Comparison of ENCODE assay signal across 8 cellular contexts in the genomic region with DNA sequence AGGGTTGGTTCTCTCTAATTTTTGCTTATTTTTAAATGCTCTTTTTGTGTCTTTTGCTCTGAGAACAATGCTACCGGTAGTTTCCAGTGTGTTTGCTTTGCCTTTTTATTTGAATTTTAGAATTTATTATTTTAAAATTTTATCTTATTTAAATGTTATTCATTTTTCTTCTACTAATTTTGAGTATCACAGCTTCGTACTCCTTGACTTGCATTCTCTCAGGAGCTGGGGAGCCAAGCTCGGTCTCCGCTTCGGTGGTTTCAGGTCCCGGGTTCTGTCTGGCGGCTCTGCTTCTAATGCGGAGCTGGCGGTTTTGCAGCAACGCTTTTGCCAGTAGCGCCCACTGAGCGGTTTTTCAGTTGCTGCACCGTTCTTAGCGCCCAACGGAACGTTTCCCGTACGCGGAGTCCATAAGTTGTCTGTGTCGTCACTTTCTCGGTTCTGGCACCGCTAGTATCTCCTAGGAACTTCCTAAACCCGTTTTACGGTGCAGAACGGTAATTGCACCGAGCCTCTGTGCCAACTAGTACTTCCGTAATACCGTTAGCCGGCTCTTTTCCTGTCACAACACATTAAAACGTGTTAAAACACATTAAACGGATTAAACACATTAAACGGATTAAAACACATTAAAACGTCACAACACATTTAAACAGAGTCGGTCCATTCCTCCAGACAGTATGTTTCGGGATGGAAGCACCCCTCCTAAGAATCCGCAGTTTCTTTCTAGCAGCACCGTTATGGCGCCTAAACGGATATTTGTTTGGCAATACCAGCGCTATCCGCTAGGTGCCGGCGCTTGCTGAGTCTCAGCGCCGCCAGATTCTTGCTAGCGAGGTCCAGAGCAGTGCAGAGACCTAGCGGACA. TPM values are rescaled to one million over a fixed set of nuclear protein-coding genes. Genes with fewer than 3 reads are reported as not detected.
DNase-seq lines count a peak whose midpoint lies in the region; ATAC-seq and TF ChIP-seq lines count a peak whose summit lies in the region.

No MANE protein-coding gene starts in this region.

- peak overlapping the region; percentile 99 for H3K27ac Mint-ChIP-seq in activated T-helper 17 cell treated with anti-CD3 and anti-CD28 coated beads, Interleukin-2, amount 50 U/mL, for 72 hours

- H3K4me3 Mint-ChIP-seq in activated T-helper 17 cell treated with anti-CD3 and anti-CD28 coated beads, Interleukin-2, amount 50 U/mL, for 72 hours = peak overlapping the region; percentile 96

- H3K36me3 Mint-ChIP-seq in activated T-helper 17 cell treated with anti-CD3 and anti-CD28 coated beads, Interleukin-2, amount 50 U/mL, for 72 hours (ENCODE audit: low read depth) = peaks cover 27% of the 10 kb centered on the region

- no peak for TF ChIP-seq POLR2A in Peyer's patch (IDR thresholded peaks at IDR 0.05)

- H3K36me3 ChIP-seq in Peyer's patch = no peaks in the 10 kb centered on the region

- peaks cover 0 to 5% (median 0%) of the 10 kb centered on the region in 4 donors for H3K9me3 ChIP-seq in Peyer's patch

- DNase-seq in AG08395 (ENCODE audit: low spot score) (peak; percentile 63), Peyer's patch (peak; percentile 81 to 96 (median 86)), fibroblast of villous mesenchyme (ENCODE audit: low read depth) (peak; percentile 95), non-pigmented ciliary epithelial cell (ENCODE audit: low read depth) (peak; percentile 72), substantia nigra (lab: John Stamatoyannopoulos, UW) (peak in 36 of 49 donors; percentile 8 to 70 (median 44))

- no peaks in the 10 kb centered on the region for H3K9me3 Mint-ChIP-seq in activated T-helper 17 cell treated with anti-CD3 and anti-CD28 coated beads, Interleukin-2, amount 50 U/mL, for 72 hours

- peak overlapping the region; percentile 89 to 98 (median 97) for H3K27ac ChIP-seq in Peyer's patch
- H3K27ac ChIP-seq in substantia nigra (ENCODE audit: low read depth, low read length, poor library complexity, severe bottlenecking) = peak overlapping the region; percentile 69

- peaks cover 0 to 7% (median 0%) of the 10 kb centered on the region in 4 donors for H3K4me1 ChIP-seq in Peyer's patch

- ATAC-seq in GM18870 (IDR thresholded peaks at IDR 0.05; ENCODE audit: unreplicated experiment) (peak; percentile 42), HG03139 (IDR thresholded peaks at IDR 0.05; ENCODE audit: unreplicated experiment) (peak; percentile 49)
- peak; percentile 65 for ATAC-seq in activated T-helper 17 cell treated with anti-CD3 and anti-CD28 coated beads, Interleukin-2, amount 50 U/mL, for 72 hours (replicated peaks)

- peaks cover 0 to 22% of the 10 kb centered on the region in 2 donors for H3K27me3 ChIP-seq in Peyer's patch

- no peaks in the 10 kb centered on the region for H3K27me3 Mint-ChIP-seq in activated T-helper 17 cell treated with anti-CD3 and anti-CD28 coated beads, Interleukin-2, amount 50 U/mL, for 72 hours

- H3K4me3 ChIP-seq in Peyer's patch (peak overlapping the region; percentile 48 to 70 (median 65)), fibroblast of villous mesenchyme (ENCODE audit: low read depth, low read length) (peak overlapping the region; percentile 77)

- TF ChIP-seq CTCF in Peyer's patch (IDR thresholded peaks at IDR 0.05) = peak; percentile 80 to 92 (median 87)
- TF ChIP-seq CTCF in fibroblast of villous mesenchyme (IDR thresholded peaks at IDR 0.05; ENCODE audit: insufficient read depth, low read depth, low read length) = peak; percentile 86

- H3K4me1 Mint-ChIP-seq in activated T-helper 17 cell treated with anti-CD3 and anti-CD28 coated beads, Interleukin-2, amount 50 U/mL, for 72 hours = peaks cover 16% of the 10 kb centered on the region

RNA-seq across cellular contexts. Expression of gene ANXA2R, which starts 45.6 kb away (rescaled TPM):
- 10 to 100 TPM in 1 of 4 donors, 1 to 10 TPM in 3; 3.9 to 18.2 (median 5.8) TPM for total RNA-seq in Peyer's patch
- total RNA-seq in activated T-helper 17 cell treated with anti-CD3 and anti-CD28 coated beads, Interleukin-2, amount 50 U/mL, for 72 hours = 1 to 10 TPM; 2.4 to 6.2 TPM
- total RNA-seq in fibroblast of villous mesenchyme = 2.9 and 3.9 TPM in 2 replicates

Comparison
In these comparisons a context has a peak if more than half of its experiments do, and no peak if none do; other contexts are left out.
1. Peak in every context shown above with its lines: DNase-seq, ATAC-seq, H3K4me3 ChIP-seq and H3K27ac ChIP-seq.
2. DNase-seq: peak in every context shown above with its lines; median percentile 95 in fibroblast of villous mesenchyme; 86 in Peyer's patch; 72 in non-pigmented ciliary epithelial cell; 63 in AG08395; 44 in substantia nigra.